ENCODE assay signal across 8 cellular contexts in the genomic region with DNA sequence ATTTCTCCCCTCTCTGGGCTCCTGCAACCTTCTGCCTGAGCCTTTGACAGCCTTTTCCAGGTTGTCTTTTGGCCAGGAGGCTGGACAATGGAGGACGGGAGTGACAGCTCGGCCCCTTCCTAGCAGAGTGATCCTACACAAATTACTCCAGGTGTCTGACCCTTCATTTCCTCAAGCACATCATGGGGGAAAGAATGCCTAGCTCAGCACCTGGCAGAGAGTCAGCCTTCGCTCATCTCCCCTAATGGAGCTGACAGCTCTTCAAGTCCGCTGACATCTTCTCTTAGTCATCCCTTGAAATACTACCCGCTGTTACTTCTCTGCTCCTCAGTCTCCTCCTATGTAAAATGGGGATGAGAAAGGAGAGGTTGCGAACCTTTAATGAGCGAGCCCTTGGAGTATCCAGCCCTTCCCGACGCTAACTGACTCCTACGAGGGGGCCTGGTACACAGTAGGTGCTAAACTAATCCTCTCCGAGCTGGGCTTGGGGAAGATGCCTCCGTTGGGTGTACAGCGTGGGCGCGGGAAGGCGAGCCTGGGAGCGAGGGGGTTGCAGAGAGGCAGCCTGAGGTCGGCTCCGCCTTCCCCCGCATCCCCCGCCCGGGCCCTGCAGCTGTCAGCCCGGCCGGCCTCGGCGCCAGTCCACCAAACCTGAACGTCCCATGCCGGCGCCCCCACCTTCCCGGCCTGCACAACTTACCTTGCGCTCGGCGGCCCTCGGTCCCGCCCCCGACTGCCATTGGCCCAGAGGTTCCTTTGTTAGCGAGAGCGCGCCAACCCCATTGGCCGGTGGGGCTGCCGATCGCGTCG. TPM values are rescaled to one million over a fixed set of nuclear protein-coding genes. Genes with fewer than 3 reads are reported as not detected.
A peak's percentile ranks its signal among the peaks of the same experiment; 100 is the strongest.
DNase-seq lines count a peak whose midpoint lies in the region; ATAC-seq and TF ChIP-seq lines count a peak whose summit lies in the region.

No MANE protein-coding gene starts in this region.

- H3K27me3 ChIP-seq in BLaER1 treated with 17β-estradiol and CSF1 and Interleukin-3, amounts not matched to agents 10 nM and 100 nM: no peaks in the 10 kb centered on the region
- H3K27me3 ChIP-seq in left lung: peaks cover 0 to 13% of the 10 kb centered on the region in 2 donors

- H3K9me3 Mint-ChIP-seq in activated CD4-positive, alpha-beta T cell treated with anti-CD3 and anti-CD28 coated beads, Interleukin-2, amount 10 ng/mL, durations not matched to agents 7 days and 5 days: peaks cover 3% of the 10 kb centered on the region

- peaks cover 0 to 3% (median 0%) of the 10 kb centered on the region in 11 experiments; a peak in 4 of 22 replicates for H3K9me3 ChIP-seq in BLaER1 treated with 17β-estradiol and CSF1 and Interleukin-3, amounts not matched to agents 10 nM and 100 nM (replicated peaks in 1 of 11)
- no peaks in the 10 kb centered on the region for H3K9me3 ChIP-seq in left lung

- CTCF ChIA-PET in activated CD4-positive, alpha-beta T cell treated with anti-CD3 and anti-CD28 coated beads, Interleukin-2, amount 10 ng/mL, durations not matched to agents 7 days and 5 days (lab: Charles Lee): interaction anchor here (0.6 to 1.4 kb wide), 5 partner anchors 10 to 239 kb away, joined by 3 read pairs; a partner anchor contains a TSS

- H3K36me3 Mint-ChIP-seq in activated CD4-positive, alpha-beta T cell treated with anti-CD3 and anti-CD28 coated beads, Interleukin-2, amount 10 ng/mL, durations not matched to agents 7 days and 5 days (ENCODE audit: low read depth): peaks cover 4% of the 10 kb centered on the region

- H3K27ac Mint-ChIP-seq in activated CD4-positive, alpha-beta T cell treated with anti-CD3 and anti-CD28 coated beads, Interleukin-2, amount 10 ng/mL, durations not matched to agents 7 days and 5 days: peak overlapping the region; percentile 69

- H3K4me1 ChIP-seq in BLaER1 treated with 17β-estradiol and CSF1 and Interleukin-3, amounts not matched to agents 10 nM and 100 nM: peaks cover 59 to 84% (median 74%) of the 10 kb centered on the region in 10 experiments
- H3K4me1 ChIP-seq in left lung: peaks cover 32 to 51% of the 10 kb centered on the region in 2 donors

- POLR2A ChIA-PET in activated CD4-positive, alpha-beta T cell treated with anti-CD3 and anti-CD28 coated beads, Interleukin-2, amount 10 ng/mL, durations not matched to agents 7 days and 5 days (lab: Charles Lee): interaction anchor here (0.5 to 0.6 kb wide), 2 partner anchors 54 to 237 kb away, joined by 3 to 5 read pairs; no protein-coding TSS in a partner anchor

- peaks cover 27 to 45% (median 39%) of the 10 kb centered on the region in 11 experiments; a peak in 21 of 22 replicates for H4K20me1 ChIP-seq in BLaER1 treated with 17β-estradiol and CSF1 and Interleukin-3, amounts not matched to agents 10 nM and 100 nM

- no peaks in the 10 kb centered on the region for H3K27me3 Mint-ChIP-seq in activated CD4-positive, alpha-beta T cell treated with anti-CD3 and anti-CD28 coated beads, Interleukin-2, amount 10 ng/mL, durations not matched to agents 7 days and 5 days

- H3K27ac ChIP-seq in BLaER1 treated with 17β-estradiol and CSF1 and Interleukin-3, amounts not matched to agents 10 nM and 100 nM: peak overlapping the region in 9 of 11 experiments; percentile 18 to 67 (median 46); a peak in 13 of 22 replicates
- peak overlapping the region; percentile 53 to 61 for H3K27ac ChIP-seq in left lung

- H3K9ac ChIP-seq in BLaER1 treated with 17β-estradiol and CSF1 and Interleukin-3, amounts not matched to agents 10 nM and 100 nM: peak overlapping the region; percentile 10 to 94 (median 62); a peak in 19 of 22 replicates

- intact Hi-C loops in left lung (cut with DNase I): no loop called here

- peaks cover 46% of the 10 kb centered on the region for H3K4me1 Mint-ChIP-seq in activated CD4-positive, alpha-beta T cell treated with anti-CD3 and anti-CD28 coated beads, Interleukin-2, amount 10 ng/mL, durations not matched to agents 7 days and 5 days

- 0 out of 22 replicates have a peak, but pooled peaks cover 0 to 2% (median 0%) of the 10 kb centered on the region in 11 experiments for H3K36me3 ChIP-seq in BLaER1 treated with 17β-estradiol and CSF1 and Interleukin-3, amounts not matched to agents 10 nM and 100 nM
- no peaks in the 10 kb centered on the region for H3K36me3 ChIP-seq in left lung

- peak overlapping the region; percentile 31 to 96 (median 81); a peak in 18 of 20 replicates for H3K4me3 ChIP-seq in BLaER1 treated with 17β-estradiol and CSF1 and Interleukin-3, amounts not matched to agents 10 nM and 100 nM
- peak overlapping the region; percentile 49 to 54 for H3K4me3 ChIP-seq in left lung

- TF ChIP-seq CTCF in left lung (IDR thresholded peaks at IDR 0.05): no peak

- peak; percentile 97 for ATAC-seq in GM19372 (IDR thresholded peaks at IDR 0.05; ENCODE audit: low read depth, unreplicated experiment)
- peak; percentile 93 for ATAC-seq in HG03520 (IDR thresholded peaks at IDR 0.05; ENCODE audit: unreplicated experiment)
- peak; percentile 94 for ATAC-seq in left lung

- DNase-seq in NCI-H526 (lab: John Stamatoyannopoulos, UW) (peak; percentile 88 to 97), dedifferentiated amniotic fluid mesenchymal stem cell (ENCODE audit: extremely low spot score) (peak; percentile 88), left lung (peak; percentile 98 to 99)
- peak; percentile 97 for DNase-seq in activated CD4-positive, alpha-beta T cell treated with anti-CD3 and anti-CD28 coated beads, Interleukin-2, amount 10 ng/mL, durations not matched to agents 7 days and 5 days
- DNase-seq in stimulated activated CD4-positive, alpha-beta T cell treated with anti-CD3 and anti-CD28 coated beads, Interleukin-2, amount 100 ng/mL, for 24 hours: peak; percentile 98

- H3K4me3 Mint-ChIP-seq in activated CD4-positive, alpha-beta T cell treated with anti-CD3 and anti-CD28 coated beads, Interleukin-2, amount 10 ng/mL, durations not matched to agents 7 days and 5 days: peak overlapping the region; percentile 67

- H3K4me2 ChIP-seq in BLaER1 treated with 17β-estradiol and CSF1 and Interleukin-3, amounts not matched to agents 10 nM and 100 nM: peak overlapping the region; percentile 65 to 95 (median 83)

RNA-seq across cellular contexts. Expression of a gene that starts 0.5 kb away (rescaled TPM):
- total RNA-seq in activated CD4-positive, alpha-beta T cell treated with anti-CD3 and anti-CD28 coated beads, Interleukin-2, amount 10 ng/mL, durations not matched to agents 7 days and 5 days: 100 to 1,000 TPM; 234 to 261 TPM
- total RNA-seq in left lung: 100 to 1,000 TPM; 259 to 338 TPM

Comparison
In these comparisons a context has a peak if more than half of its experiments do, and no peak if none do; other contexts are left out.
1. Peak in every context shown above with its lines: DNase-seq, ATAC-seq, H3K4me3 ChIP-seq and H3K27ac ChIP-seq.